1 cellular context compared by ENCODE assay signal in the genomic region with DNA sequence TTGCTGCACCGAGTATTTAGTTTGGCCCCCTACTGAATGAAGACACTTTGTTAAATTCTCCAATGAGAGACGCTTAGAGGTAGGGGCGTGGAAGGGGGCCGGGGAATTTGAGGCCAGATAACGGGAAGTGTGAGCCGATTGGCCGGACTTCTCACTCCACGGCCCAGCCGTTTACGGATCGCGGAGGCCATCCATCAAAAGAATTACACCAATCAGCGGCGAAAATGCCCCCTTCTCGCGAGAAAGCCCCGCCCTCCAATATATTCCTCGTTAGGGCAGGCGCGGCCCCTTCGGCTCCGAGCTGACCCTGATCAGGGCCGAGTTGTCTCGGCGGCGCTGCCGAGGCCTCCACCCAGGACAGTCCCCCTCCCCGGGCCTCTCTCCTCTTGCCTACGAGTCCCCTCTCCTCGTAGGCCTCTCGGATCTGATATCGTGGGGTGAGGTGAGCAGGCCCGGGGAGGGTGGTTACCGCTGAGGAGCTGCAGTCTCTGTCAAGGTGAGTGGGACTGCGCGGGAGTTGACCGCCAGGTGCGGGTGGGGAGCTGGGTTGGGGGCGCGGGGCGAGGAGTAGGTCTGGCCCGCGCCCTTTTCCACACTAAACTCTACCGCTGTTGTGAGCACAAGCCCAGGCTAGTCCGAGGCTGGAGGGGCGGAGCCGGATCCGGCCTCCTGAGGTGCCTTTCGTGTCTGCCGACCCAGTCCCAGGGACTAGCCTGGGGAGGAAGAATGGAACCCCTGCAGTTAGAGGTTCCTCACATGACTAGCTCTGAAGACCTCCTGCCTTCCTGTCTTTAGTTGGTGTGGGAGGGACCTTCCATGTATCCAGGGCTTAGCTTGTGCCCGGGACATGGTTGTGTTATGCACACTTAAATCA.
TF ChIP-seq lines count a peak whose summit lies in the region.

A gene with protein sequence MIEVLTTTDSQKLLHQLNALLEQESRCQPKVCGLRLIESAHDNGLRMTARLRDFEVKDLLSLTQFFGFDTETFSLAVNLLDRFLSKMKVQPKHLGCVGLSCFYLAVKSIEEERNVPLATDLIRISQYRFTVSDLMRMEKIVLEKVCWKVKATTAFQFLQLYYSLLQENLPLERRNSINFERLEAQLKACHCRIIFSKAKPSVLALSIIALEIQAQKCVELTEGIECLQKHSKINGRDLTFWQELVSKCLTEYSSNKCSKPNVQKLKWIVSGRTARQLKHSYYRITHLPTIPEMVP (plus strand): TSS at position 287 of the 874 bp plus-strand sequence. CDS start 1,662 bp downstream, outside the sequence.

TF ChIP-seq in HepG2, 621 proteins besides CTCF, POLR2A, EP300 and RAD21 (continued from another document and continues in another):
- TF ChIP-seq, protein P1, sequence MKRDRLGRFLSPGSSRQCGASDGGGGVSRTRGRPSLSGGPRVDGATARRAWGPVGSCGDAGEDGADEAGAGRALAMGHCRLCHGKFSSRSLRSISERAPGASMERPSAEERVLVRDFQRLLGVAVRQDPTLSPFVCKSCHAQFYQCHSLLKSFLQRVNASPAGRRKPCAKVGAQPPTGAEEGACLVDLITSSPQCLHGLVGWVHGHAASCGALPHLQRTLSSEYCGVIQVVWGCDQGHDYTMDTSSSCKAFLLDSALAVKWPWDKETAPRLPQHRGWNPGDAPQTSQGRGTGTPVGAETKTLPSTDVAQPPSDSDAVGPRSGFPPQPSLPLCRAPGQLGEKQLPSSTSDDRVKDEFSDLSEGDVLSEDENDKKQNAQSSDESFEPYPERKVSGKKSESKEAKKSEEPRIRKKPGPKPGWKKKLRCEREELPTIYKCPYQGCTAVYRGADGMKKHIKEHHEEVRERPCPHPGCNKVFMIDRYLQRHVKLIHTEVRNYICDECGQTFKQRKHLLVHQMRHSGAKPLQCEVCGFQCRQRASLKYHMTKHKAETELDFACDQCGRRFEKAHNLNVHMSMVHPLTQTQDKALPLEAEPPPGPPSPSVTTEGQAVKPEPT (CRISPR knock-in tag; IDR thresholded peaks at IDR 0.05; ENCODE audit: low read depth) = peak; percentile 58; the same call in 1 of the 2 replicates
- TF ChIP-seq NR2F6 (IDR thresholded peaks at IDR 0.05) = peak; percentile 73; the same call in 1 of the 2 replicates
- TF ChIP-seq NR2F6 (CRISPR knock-in tag; IDR thresholded peaks at IDR 0.05) = no peak; the same call in 1 of the 2 replicates
- no peak for TF ChIP-seq GABPA (IDR thresholded peaks at IDR 0.05; ENCODE audit: low read depth, low read length)
- peak; percentile 51; the same call in 1 of the 2 replicates for TF ChIP-seq GABPA (CRISPR knock-in tag; IDR thresholded peaks at IDR 0.05; ENCODE audit: low read depth)
- TF ChIP-seq SNRNP70 (IDR thresholded peaks at IDR 0.05; ENCODE audit: low read depth, low read length) = no peak
- TF ChIP-seq, protein P2, sequence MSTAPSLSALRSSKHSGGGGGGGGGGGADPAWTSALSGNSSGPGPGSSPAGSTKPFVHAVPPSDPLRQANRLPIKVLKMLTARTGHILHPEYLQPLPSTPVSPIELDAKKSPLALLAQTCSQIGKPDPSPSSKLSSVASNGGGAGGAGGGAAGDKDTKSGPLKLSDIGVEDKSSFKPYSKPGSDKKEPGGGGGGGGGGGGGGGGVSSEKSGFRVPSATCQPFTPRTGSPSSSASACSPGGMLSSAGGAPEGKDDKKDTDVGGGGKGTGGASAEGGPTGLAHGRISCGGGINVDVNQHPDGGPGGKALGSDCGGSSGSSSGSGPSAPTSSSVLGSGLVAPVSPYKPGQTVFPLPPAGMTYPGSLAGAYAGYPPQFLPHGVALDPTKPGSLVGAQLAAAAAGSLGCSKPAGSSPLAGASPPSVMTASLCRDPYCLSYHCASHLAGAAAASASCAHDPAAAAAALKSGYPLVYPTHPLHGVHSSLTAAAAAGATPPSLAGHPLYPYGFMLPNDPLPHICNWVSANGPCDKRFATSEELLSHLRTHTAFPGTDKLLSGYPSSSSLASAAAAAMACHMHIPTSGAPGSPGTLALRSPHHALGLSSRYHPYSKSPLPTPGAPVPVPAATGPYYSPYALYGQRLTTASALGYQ (CRISPR knock-in tag; IDR thresholded peaks at IDR 0.05) = no peak
- TF ChIP-seq SIX4 (CRISPR knock-in tag; IDR thresholded peaks at IDR 0.05) = peak; percentile 32
- peak; percentile 62; the same call in 1 of the 2 replicates for TF ChIP-seq ZNF878 (CRISPR knock-in tag; IDR thresholded peaks at IDR 0.05)
- no peak for TF ChIP-seq FOXA3 (CRISPR knock-in tag; IDR thresholded peaks at IDR 0.05)
- TF ChIP-seq TMF1 (CRISPR knock-in tag; IDR thresholded peaks at IDR 0.05; ENCODE audit: low read depth) = peak; percentile 66; the same call in 1 of the 2 replicates
- TF ChIP-seq ZXDC (CRISPR knock-in tag; IDR thresholded peaks at IDR 0.05) = 0 out of 2 replicates have a peak, but pooled peaks have one; percentile 24
- TF ChIP-seq NFE2L1 (CRISPR knock-in tag; IDR thresholded peaks at IDR 0.05; ENCODE audit: borderline replicate concordance) = no peak
- TF ChIP-seq ZNF484 (CRISPR knock-in tag; IDR thresholded peaks at IDR 0.05; ENCODE audit: borderline replicate concordance, low read depth) = no peak
- 0 out of 2 replicates have a peak, but pooled peaks have one; percentile 37 for TF ChIP-seq NFATC3 (CRISPR knock-in tag; IDR thresholded peaks at IDR 0.05)
- TF ChIP-seq ZNF547 (CRISPR knock-in tag; IDR thresholded peaks at IDR 0.05) = no peak
- TF ChIP-seq SALL1 (CRISPR knock-in tag; IDR thresholded peaks at IDR 0.05) = peak; percentile 41; the same call in 1 of the 2 replicates
- TF ChIP-seq ZNF335 (CRISPR knock-in tag; IDR thresholded peaks at IDR 0.05) = no peak
- peak; percentile 86 for TF ChIP-seq ZNF441 (CRISPR knock-in tag; IDR thresholded peaks at IDR 0.05; ENCODE audit: borderline replicate concordance)
- no peak for TF ChIP-seq ZBTB49 (CRISPR knock-in tag; IDR thresholded peaks at IDR 0.05; ENCODE audit: borderline replicate concordance)
- TF ChIP-seq, protein P3, sequence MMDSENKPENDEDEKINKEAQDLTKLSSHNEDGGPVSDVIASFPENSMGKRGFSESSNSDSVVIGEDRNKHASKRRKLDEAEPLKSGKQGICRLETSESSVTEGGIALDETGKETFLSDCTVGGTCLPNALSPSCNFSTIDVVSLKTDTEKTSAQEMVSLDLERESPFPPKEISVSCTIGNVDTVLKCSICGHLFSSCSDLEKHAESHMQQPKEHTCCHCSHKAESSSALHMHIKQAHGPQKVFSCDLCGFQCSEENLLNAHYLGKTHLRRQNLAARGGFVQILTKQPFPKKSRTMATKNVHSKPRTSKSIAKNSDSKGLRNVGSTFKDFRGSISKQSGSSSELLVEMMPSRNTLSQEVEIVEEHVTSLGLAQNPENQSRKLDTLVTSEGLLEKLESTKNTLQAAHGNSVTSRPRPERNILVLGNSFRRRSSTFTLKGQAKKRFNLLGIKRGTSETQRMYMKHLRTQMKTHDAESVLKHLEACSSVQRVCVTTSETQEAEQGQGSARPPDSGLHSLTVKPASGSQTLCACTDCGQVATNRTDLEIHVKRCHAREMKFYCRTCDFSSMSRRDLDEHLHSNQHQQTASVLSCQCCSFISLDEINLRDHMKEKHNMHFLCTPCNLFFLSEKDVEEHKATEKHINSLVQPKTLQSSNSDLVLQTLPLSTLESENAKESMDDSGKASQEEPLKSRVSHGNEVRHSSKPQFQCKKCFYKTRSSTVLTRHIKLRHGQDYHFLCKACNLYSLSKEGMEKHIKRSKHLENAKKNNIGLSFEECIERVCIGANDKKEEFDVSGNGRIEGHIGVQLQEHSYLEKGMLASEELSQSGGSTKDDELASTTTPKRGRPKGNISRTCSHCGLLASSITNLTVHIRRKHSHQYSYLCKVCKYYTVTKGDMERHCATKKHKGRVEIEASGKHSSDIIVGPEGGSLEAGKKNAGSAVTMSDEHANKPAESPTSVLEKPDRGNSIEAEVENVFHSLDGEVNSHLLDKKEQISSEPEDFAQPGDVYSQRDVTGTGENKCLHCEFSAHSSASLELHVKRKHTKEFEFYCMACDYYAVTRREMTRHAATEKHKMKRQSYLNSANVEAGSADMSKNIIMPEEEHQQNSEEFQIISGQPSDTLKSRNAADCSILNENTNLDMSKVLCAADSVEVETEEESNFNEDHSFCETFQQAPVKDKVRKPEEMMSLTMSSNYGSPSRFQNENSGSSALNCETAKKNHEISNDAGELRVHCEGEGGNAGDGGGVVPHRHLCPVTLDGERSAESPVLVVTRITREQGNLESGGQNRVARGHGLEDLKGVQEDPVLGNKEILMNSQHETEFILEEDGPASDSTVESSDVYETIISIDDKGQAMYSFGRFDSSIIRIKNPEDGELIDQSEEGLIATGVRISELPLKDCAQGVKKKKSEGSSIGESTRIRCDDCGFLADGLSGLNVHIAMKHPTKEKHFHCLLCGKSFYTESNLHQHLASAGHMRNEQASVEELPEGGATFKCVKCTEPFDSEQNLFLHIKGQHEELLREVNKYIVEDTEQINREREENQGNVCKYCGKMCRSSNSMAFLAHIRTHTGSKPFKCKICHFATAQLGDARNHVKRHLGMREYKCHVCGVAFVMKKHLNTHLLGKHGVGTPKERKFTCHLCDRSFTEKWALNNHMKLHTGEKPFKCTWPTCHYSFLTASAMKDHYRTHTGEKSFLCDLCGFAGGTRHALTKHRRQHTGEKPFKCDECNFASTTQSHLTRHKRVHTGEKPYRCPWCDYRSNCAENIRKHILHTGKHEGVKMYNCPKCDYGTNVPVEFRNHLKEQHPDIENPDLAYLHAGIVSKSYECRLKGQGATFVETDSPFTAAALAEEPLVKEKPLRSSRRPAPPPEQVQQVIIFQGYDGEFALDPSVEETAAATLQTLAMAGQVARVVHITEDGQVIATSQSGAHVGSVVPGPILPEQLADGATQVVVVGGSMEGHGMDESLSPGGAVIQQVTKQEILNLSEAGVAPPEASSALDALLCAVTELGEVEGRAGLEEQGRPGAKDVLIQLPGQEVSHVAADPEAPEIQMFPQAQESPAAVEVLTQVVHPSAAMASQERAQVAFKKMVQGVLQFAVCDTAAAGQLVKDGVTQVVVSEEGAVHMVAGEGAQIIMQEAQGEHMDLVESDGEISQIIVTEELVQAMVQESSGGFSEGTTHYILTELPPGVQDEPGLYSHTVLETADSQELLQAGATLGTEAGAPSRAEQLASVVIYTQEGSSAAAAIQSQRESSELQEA (CRISPR knock-in tag; IDR thresholded peaks at IDR 0.05; ENCODE audit: not compliant biosample characterization) = no peak
- TF ChIP-seq MIER3 (CRISPR knock-in tag; IDR thresholded peaks at IDR 0.05; ENCODE audit: borderline replicate concordance) = no peak; the same call in 1 of the 2 replicates
- peak; percentile 49; the same call in 1 of the 2 replicates for TF ChIP-seq RERE (CRISPR knock-in tag; IDR thresholded peaks at IDR 0.05; ENCODE audit: low read depth)
